1 cellular context compared by ENCODE assay signal in genomic region chr5:14490309-14490711, GRCh38.
TF ChIP-seq lines count a peak whose summit lies in the region.

No MANE protein-coding gene starts in this region.

TF ChIP-seq in HepG2, 621 proteins besides CTCF, POLR2A, EP300 and RAD21 (continued from another document):
- TF ChIP-seq FUBP1 (CRISPR knock-in tag; IDR thresholded peaks at IDR 0.05; ENCODE audit: borderline replicate concordance) (no peak), MXD4 (CRISPR knock-in tag; IDR thresholded peaks at IDR 0.05) (no peak)
TF ChIP-seq in HepG2: peak in this region for 0.
